Comparison of ENCODE assay signal across 2 cellular contexts in genomic region chr11:68041617-68042218, GRCh38.
TF ChIP-seq lines count a peak whose summit lies in the region.

No MANE protein-coding gene starts in this region.

TF ChIP-seq in WTC11, 78 proteins besides CTCF, POLR2A, EP300 and RAD21:
- TF ChIP-seq PREB (CRISPR knock-in tag; IDR thresholded peaks at IDR 0.05; ENCODE audit: borderline replicate concordance) (no peak), TEAD1 (CRISPR knock-in tag; IDR thresholded peaks at IDR 0.05) (no peak), ZNF317 (CRISPR knock-in tag; IDR thresholded peaks at IDR 0.05; ENCODE audit: borderline replicate concordance, low read depth) (no peak), ATF2 (CRISPR knock-in tag; IDR thresholded peaks at IDR 0.05; ENCODE audit: borderline replicate concordance, low read depth) (no peak), ZNF512 (CRISPR knock-in tag; IDR thresholded peaks at IDR 0.05; ENCODE audit: borderline replicate concordance) (no peak), OVOL2 (CRISPR knock-in tag; IDR thresholded peaks at IDR 0.05; ENCODE audit: borderline replicate concordance) (no peak), TEAD4 (CRISPR knock-in tag; IDR thresholded peaks at IDR 0.05) (no peak)

TF ChIP-seq in HepG2, 621 proteins besides CTCF, POLR2A, EP300 and RAD21:
- TF ChIP-seq ZFP36 (IDR thresholded peaks at IDR 0.05; ENCODE audit: borderline replicate concordance, low read depth, low read length, partially characterized antibody) (peak; percentile 54), DMTF1 (CRISPR knock-in tag; IDR thresholded peaks at IDR 0.05) (no peak), ZNF607 (CRISPR knock-in tag; IDR thresholded peaks at IDR 0.05; ENCODE audit: borderline replicate concordance) (no peak), ZMYM3 (CRISPR knock-in tag; IDR thresholded peaks at IDR 0.05) (peak; percentile 63; the same call in 1 of the 2 replicates)
